ENCODE assay signal across 12 cellular contexts in genomic region chr18:61360440-61361383, GRCh38. TPM values are rescaled to one million over a fixed set of nuclear protein-coding genes. Genes with fewer than 3 reads are reported as not detected.
DNase-seq lines count a peak whose midpoint lies in the region; ATAC-seq and TF ChIP-seq lines count a peak whose summit lies in the region.
"Had no signal": no experiment of that assay in that cellular context is flagged by ENCODE, and none has a peak within 500 bp of the region (broad histone marks: within the 10 kb centered on the region; RNA-seq: fewer than 3 reads in every experiment).

No MANE protein-coding gene starts in this region.

- intact Hi-C loops in lower leg skin (cut with DNase I; ENCODE audit: low total_unique reads), result no loop called here

- H3K9me3 Mint-ChIP-seq in progenitor cell of endocrine pancreas (ENCODE audit: low read depth), result no peaks in the 10 kb centered on the region

- 65 to 69% methylated on average over 7 of the region's 7 CpGs for WGBS in lower leg skin, 2 donors

- no peaks in the 10 kb centered on the region for H3K36me3 Mint-ChIP-seq in progenitor cell of endocrine pancreas (ENCODE audit: insufficient read depth)
- H3K36me3 Mint-ChIP-seq: activated naive CD8-positive, alpha-beta T cell had no signal

- H3K36me3 ChIP-seq in GM06990 (ENCODE audit: control insufficient read depth, insufficient read depth, low read length), result no peaks in the 10 kb centered on the region

- no peak for TF ChIP-seq POLR2A in lower leg skin (IDR thresholded peaks at IDR 0.05)

- no peak overlapping the region for H3K27ac Mint-ChIP-seq in progenitor cell of endocrine pancreas
- H3K27ac Mint-ChIP-seq: activated naive CD8-positive, alpha-beta T cell had no signal

- DNase-seq in GM06990 (ENCODE audit: extremely low read depth, insufficient read length), result peak; percentile 31
- peak; percentile 80 for DNase-seq in OCI-M1 (lab: John Stamatoyannopoulos, UW)
- no peak for DNase-seq in progenitor cell of endocrine pancreas (ENCODE audit: low spot score, unreplicated experiment)
- no peak for DNase-seq in DMS153 (lab: John Stamatoyannopoulos, UW)
- DNase-seq in lower leg skin (ENCODE audit: low spot score in 2 of 2), result no peak
- no peak for DNase-seq in UCSD-AML1 (lab: John Stamatoyannopoulos, UW; ENCODE audit: unreplicated experiment)
- DNase-seq: DMS79 treated with DMSO at 0.1 percent for 48 hours had no signal

- H3K4me3 ChIP-seq in GM06990 (replicated peaks; ENCODE audit: low read depth, low read length), result no peak overlapping the region
- H3K4me3 ChIP-seq in lower leg skin (ENCODE audit: low read depth, poor library complexity, severe bottlenecking), result no peak overlapping the region
- H3K4me3 ChIP-seq: K562, SK-N-MC had no signal

- no peaks in the 10 kb centered on the region for H3K27me3 Mint-ChIP-seq in progenitor cell of endocrine pancreas

- no peak overlapping the region for H3K4me3 Mint-ChIP-seq in progenitor cell of endocrine pancreas (ENCODE audit: low read depth)
- H3K4me3 Mint-ChIP-seq: activated naive CD8-positive, alpha-beta T cell had no signal

- ATAC-seq in GM19467 (IDR thresholded peaks at IDR 0.05; ENCODE audit: unreplicated experiment) (peak; percentile 97), HG03097 (IDR thresholded peaks at IDR 0.05; ENCODE audit: low FRiP score, unreplicated experiment) (peak; percentile 94)
- ATAC-seq: K562 had no signal

- H3K27me3 ChIP-seq in GM06990 (replicated peaks; ENCODE audit: control insufficient read depth, insufficient read depth, low read length), result 0 out of 2 replicates have a peak, but pooled peaks cover 2% of the 10 kb centered on the region

- no peaks in the 10 kb centered on the region for H3K4me1 Mint-ChIP-seq in progenitor cell of endocrine pancreas (ENCODE audit: low read depth)

- TF ChIP-seq CTCF in GM06990 (IDR thresholded peaks at IDR 0.05; ENCODE audit: insufficient read depth, low read length, poor library complexity, severe bottlenecking), result no peak
- TF ChIP-seq CTCF in progenitor cell of endocrine pancreas (IDR thresholded peaks at IDR 0.05; ENCODE audit: unreplicated experiment), result no peak
- TF ChIP-seq CTCF in lower leg skin (IDR thresholded peaks at IDR 0.05), result no peak

RNA-seq across cellular contexts. Expression of gene CDH20, which starts 27.5 kb away (rescaled TPM):
- total RNA-seq in progenitor cell of endocrine pancreas (0.33 and 0.65 TPM in 2 replicates), lower leg skin (1 to 10 TPM; 1.2 to 2.9 (median 2.4) TPM)
- total RNA-seq: K562 had no signal

Comparison
In these comparisons a context has a peak if more than half of its experiments do, and no peak if none do; other contexts are left out.
1. DNase-seq: peak in GM06990 (single experiment) and OCI-M1 (single experiment); none in progenitor cell of endocrine pancreas (single experiment), DMS153 (single experiment), lower leg skin (0 of 2) and UCSD-AML1 (single experiment).